ENCODE assay signal across 1 cellular context in the genomic region with DNA sequence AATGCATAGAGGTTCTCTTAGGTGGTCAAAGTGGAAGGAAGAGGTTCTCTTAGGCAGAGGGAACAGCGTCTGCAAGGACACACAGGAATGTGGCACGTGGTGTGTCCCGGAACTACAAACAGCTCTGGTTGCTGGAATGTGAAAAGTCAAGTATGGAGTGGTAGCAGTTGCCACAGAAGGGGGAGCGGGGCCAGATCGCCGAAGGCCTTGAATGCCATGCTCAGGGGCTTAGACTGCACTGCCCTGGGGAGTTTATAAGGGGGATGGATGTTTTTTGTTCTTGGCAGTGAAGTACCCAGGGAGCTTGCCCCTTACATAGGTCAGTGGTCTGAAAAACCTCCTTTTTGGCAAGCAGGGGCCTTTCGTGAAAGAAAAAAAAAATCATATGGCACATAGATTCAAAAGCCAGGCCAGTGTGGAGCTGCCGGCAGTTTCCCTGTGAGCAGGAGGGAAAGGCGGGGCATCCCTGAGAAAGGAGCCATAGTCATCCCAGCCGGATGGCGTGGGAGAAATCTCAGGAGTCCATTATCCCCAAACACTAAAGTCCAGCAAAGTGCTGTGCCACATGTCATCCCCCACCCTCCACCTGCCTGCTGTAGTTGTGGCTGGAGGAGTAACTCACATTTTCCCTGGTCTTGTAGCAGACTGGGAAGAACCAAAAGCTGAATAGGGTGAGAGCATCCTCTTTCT.
TF ChIP-seq lines count a peak whose summit lies in the region.

No MANE protein-coding gene starts in this region.

TF ChIP-seq in K562, 482 proteins besides CTCF, POLR2A, EP300 and RAD21 (continued from another document):
- TF ChIP-seq, protein P1, sequence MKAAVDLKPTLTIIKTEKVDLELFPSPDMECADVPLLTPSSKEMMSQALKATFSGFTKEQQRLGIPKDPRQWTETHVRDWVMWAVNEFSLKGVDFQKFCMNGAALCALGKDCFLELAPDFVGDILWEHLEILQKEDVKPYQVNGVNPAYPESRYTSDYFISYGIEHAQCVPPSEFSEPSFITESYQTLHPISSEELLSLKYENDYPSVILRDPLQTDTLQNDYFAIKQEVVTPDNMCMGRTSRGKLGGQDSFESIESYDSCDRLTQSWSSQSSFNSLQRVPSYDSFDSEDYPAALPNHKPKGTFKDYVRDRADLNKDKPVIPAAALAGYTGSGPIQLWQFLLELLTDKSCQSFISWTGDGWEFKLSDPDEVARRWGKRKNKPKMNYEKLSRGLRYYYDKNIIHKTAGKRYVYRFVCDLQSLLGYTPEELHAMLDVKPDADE (conservative IDR thresholded peaks at IDR 0.05; ENCODE audit: control insufficient read depth, low read depth, low read length): no peak
- TF ChIP-seq, protein P2, sequence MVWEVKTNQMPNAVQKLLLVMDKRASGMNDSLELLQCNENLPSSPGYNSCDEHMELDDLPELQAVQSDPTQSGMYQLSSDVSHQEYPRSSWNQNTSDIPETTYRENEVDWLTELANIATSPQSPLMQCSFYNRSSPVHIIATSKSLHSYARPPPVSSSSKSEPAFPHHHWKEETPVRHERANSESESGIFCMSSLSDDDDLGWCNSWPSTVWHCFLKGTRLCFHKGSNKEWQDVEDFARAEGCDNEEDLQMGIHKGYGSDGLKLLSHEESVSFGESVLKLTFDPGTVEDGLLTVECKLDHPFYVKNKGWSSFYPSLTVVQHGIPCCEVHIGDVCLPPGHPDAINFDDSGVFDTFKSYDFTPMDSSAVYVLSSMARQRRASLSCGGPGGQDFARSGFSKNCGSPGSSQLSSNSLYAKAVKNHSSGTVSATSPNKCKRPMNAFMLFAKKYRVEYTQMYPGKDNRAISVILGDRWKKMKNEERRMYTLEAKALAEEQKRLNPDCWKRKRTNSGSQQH (CRISPR knock-in tag; IDR thresholded peaks at IDR 0.05): peak; percentile 27; the same call in 1 of the 2 replicates
- no peak for TF ChIP-seq ZNF766 (CRISPR knock-in tag; conservative IDR thresholded peaks at IDR 0.05)
- no peak for TF ChIP-seq GABPA (tag; conservative IDR thresholded peaks at IDR 0.05; ENCODE audit: low read depth)
- TF ChIP-seq TEAD1 (CRISPR knock-in tag; IDR thresholded peaks at IDR 0.05): 0 out of 4 replicates have a peak, but pooled peaks of 1 of the 2 experiments have one; percentile 9
- TF ChIP-seq, protein P3, sequence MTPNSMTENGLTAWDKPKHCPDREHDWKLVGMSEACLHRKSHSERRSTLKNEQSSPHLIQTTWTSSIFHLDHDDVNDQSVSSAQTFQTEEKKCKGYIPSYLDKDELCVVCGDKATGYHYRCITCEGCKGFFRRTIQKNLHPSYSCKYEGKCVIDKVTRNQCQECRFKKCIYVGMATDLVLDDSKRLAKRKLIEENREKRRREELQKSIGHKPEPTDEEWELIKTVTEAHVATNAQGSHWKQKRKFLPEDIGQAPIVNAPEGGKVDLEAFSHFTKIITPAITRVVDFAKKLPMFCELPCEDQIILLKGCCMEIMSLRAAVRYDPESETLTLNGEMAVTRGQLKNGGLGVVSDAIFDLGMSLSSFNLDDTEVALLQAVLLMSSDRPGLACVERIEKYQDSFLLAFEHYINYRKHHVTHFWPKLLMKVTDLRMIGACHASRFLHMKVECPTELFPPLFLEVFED (CRISPR knock-in tag; conservative IDR thresholded peaks at IDR 0.05): 0 out of 2 replicates have a peak, but pooled peaks have one; percentile 17
- no peak for TF ChIP-seq U2AF1 (optimal IDR thresholded peaks at IDR 0.05; ENCODE audit: low read depth, low read length)
- TF ChIP-seq DIDO1 (tag; IDR thresholded peaks at IDR 0.05; ENCODE audit: low read depth): no peak
- TF ChIP-seq, protein P4, sequence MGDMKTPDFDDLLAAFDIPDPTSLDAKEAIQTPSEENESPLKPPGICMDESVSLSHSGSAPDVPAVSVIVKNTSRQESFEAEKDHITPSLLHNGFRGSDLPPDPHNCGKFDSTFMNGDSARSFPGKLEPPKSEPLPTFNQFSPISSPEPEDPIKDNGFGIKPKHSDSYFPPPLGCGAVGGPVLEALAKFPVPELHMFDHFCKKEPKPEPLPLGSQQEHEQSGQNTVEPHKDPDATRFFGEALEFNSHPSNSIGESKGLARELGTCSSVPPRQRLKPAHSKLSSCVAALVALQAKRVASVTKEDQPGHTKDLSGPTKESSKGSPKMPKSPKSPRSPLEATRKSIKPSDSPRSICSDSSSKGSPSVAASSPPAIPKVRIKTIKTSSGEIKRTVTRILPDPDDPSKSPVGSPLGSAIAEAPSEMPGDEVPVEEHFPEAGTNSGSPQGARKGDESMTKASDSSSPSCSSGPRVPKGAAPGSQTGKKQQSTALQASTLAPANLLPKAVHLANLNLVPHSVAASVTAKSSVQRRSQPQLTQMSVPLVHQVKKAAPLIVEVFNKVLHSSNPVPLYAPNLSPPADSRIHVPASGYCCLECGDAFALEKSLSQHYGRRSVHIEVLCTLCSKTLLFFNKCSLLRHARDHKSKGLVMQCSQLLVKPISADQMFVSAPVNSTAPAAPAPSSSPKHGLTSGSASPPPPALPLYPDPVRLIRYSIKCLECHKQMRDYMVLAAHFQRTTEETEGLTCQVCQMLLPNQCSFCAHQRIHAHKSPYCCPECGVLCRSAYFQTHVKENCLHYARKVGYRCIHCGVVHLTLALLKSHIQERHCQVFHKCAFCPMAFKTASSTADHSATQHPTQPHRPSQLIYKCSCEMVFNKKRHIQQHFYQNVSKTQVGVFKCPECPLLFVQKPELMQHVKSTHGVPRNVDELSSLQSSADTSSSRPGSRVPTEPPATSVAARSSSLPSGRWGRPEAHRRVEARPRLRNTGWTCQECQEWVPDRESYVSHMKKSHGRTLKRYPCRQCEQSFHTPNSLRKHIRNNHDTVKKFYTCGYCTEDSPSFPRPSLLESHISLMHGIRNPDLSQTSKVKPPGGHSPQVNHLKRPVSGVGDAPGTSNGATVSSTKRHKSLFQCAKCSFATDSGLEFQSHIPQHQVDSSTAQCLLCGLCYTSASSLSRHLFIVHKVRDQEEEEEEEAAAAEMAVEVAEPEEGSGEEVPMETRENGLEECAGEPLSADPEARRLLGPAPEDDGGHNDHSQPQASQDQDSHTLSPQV (IDR thresholded peaks at IDR 0.05): no peak
